In the genomic region with DNA sequence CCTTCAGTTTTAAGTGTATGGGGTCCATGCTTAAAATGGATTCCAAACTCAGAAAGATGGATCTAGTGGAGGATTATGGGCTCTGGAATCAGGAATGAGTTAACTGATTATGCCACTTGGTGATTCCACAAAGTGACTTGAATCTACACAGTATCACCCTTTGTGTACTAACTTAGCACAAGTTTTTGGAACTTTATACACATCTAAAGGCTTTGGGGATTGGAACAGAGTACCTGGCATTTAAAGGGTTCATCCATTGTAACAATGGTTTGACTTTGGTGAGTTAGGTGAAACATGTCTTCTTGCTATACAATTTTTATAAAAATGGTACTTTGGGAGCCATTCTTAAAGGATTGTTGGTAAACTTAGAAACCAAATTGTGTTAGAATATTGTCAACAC, we compare ENCODE assay signal across 8 cellular contexts.
A peak's percentile ranks its signal among the peaks of the same experiment; 100 is the strongest.
DNase-seq lines count a peak whose midpoint lies in the region; TF ChIP-seq lines count a peak whose summit lies in the region.

No MANE protein-coding gene starts in this region.

- peak overlapping the region; percentile 99 for H3K9ac ChIP-seq in BLaER1

- no peaks in the 10 kb centered on the region for H3K9me3 Mint-ChIP-seq in nephron progenitor cell

- peaks cover 41% of the 10 kb centered on the region for H3K36me3 ChIP-seq in BLaER1
- H3K36me3 ChIP-seq in effector memory CD4-positive, alpha-beta T cell (ENCODE audit: control insufficient read depth, insufficient read depth, low read length), result peaks cover 22% of the 10 kb centered on the region

- peaks cover 53% of the 10 kb centered on the region for H4K20me1 ChIP-seq in BLaER1

- H3K36me3 Mint-ChIP-seq in nephron progenitor cell (ENCODE audit: low read depth), result peaks cover 31% of the 10 kb centered on the region

- DNase-seq in LNCaP clone FGC (ENCODE audit: low read depth), result no peak
- no peak for DNase-seq in effector memory CD4-positive, alpha-beta T cell
- no peak for DNase-seq in nephron progenitor cell
- DNase-seq in amniotic stem cell (lab: John Stamatoyannopoulos, UW), result no peak
- DNase-seq in NCI-H2227 (lab: John Stamatoyannopoulos, UW; ENCODE audit: unreplicated experiment), result no peak
- no peak for DNase-seq in head of caudate nucleus
- no peak for DNase-seq in NCI-H226

- intact Hi-C loops in head of caudate nucleus (cut with DNase I), result no loop called here

- no peak for TF ChIP-seq CTCF in LNCaP clone FGC (IDR thresholded peaks at IDR 0.05; ENCODE audit: control insufficient read depth, extremely low read depth, insufficient read depth)
- TF ChIP-seq CTCF in nephron progenitor cell (IDR thresholded peaks at IDR 0.05), result no peak

- H3K4me3 ChIP-seq in BLaER1, result peak overlapping the region; percentile 93
- peak overlapping the region; percentile 100 for H3K4me3 ChIP-seq in LNCaP clone FGC (ENCODE audit: low read depth, low read length)
- peak overlapping the region; percentile 79 for H3K4me3 ChIP-seq in effector memory CD4-positive, alpha-beta T cell (ENCODE audit: insufficient read depth, low read depth, low read length, poor library complexity, severe bottlenecking)

- no peaks in the 10 kb centered on the region for H3K27me3 ChIP-seq in BLaER1
- H3K27me3 ChIP-seq in effector memory CD4-positive, alpha-beta T cell (replicated peaks; ENCODE audit: control insufficient read depth, insufficient read depth, low read length, poor library complexity, severe bottlenecking), result no peaks in the 10 kb centered on the region

- H3K4me3 Mint-ChIP-seq in nephron progenitor cell, result peak overlapping the region; percentile 99

- H3K4me2 ChIP-seq in BLaER1, result peak overlapping the region; percentile 90

- peak overlapping the region; percentile 100 for H3K27ac Mint-ChIP-seq in nephron progenitor cell

- no peaks in the 10 kb centered on the region for H3K9me3 ChIP-seq in BLaER1
- no peaks in the 10 kb centered on the region for H3K9me3 ChIP-seq in effector memory CD4-positive, alpha-beta T cell (ENCODE audit: control insufficient read depth, low read length)

- H3K27ac ChIP-seq in BLaER1, result peak overlapping the region; percentile 99
- H3K27ac ChIP-seq in effector memory CD4-positive, alpha-beta T cell (ENCODE audit: insufficient read depth, low read length, poor library complexity, severe bottlenecking), result peak overlapping the region; percentile 94

- peaks cover 37% of the 10 kb centered on the region for H3K4me1 Mint-ChIP-seq in nephron progenitor cell

- H3K4me1 ChIP-seq in BLaER1, result peaks cover 24% of the 10 kb centered on the region
- H3K4me1 ChIP-seq in effector memory CD4-positive, alpha-beta T cell (ENCODE audit: control insufficient read depth, insufficient read depth, low read length, poor library complexity, severe bottlenecking), result peaks cover 8% of the 10 kb centered on the region

- H3K27me3 Mint-ChIP-seq in nephron progenitor cell (ENCODE audit: low read depth, poor library complexity), result no peaks in the 10 kb centered on the region
